ENCODE assay signal across 20 cellular contexts in genomic region chr7:29318853-29319718, GRCh38.
DNase-seq lines count a peak whose midpoint lies in the region; ATAC-seq and TF ChIP-seq lines count a peak whose summit lies in the region.
"Had no signal": no experiment of that assay in that cellular context is flagged by ENCODE, and none has a peak within 500 bp of the region (broad histone marks: within the 10 kb centered on the region; RNA-seq: fewer than 3 reads in every experiment).

No MANE protein-coding gene starts in this region.

- in situ Hi-C loops in GM13976 (cut with MboI; ENCODE audit: low sequenced_read_pairs, unreplicated experiment) = no loop called here

- peak; percentile 39 for DNase-seq in Ammon's horn (ENCODE audit: low spot score)
- peak; percentile 88 for DNase-seq in Karpas-422
- peak in 6 of 61 donors; percentile 15 to 44 (median 26) for DNase-seq in caudate nucleus (lab: John Stamatoyannopoulos, UW)
- DNase-seq in midbrain (lab: John Stamatoyannopoulos, UW) = peak; percentile 60
- DNase-seq in T-helper 2 cell = no peak
- DNase-seq in GM13976 (ENCODE audit: low spot score) = no peak
- DNase-seq: activated CD4-positive, alpha-beta T cell treated with anti-CD3 and anti-CD28 coated beads, Interleukin-2, amount 50 U/mL, for 4 hours; activated CD4-positive, CD25-positive, alpha-beta regulatory T cell; CD4-positive, alpha-beta T cell; DMS 273 treated with DMSO at 0.1 percent for 48 hours; kidney glomerular epithelial cell; mammary epithelial cell; NCI-H1436; NCI-H2171; stimulated activated naive CD4-positive, alpha-beta T cell; SW 1271 had no signal

- peak overlapping the region; percentile 75 for H3K9ac ChIP-seq in Karpas-422 (ENCODE audit: low read length)

- H3K27ac ChIP-seq in Karpas-422 (ENCODE audit: low read length) = peak overlapping the region; percentile 97
- peak overlapping the region; percentile 94 for H3K27ac ChIP-seq in caudate nucleus (ENCODE audit: low read depth, low read length)

- H3K4me3 ChIP-seq in Karpas-422 (ENCODE audit: low read length) = peak overlapping the region; percentile 59
- H3K4me3 ChIP-seq: K562, smooth muscle cell had no signal

- ATAC-seq in HG02763 (IDR thresholded peaks at IDR 0.05; ENCODE audit: unreplicated experiment) = no peak
- ATAC-seq in GM18520 (IDR thresholded peaks at IDR 0.05; ENCODE audit: unreplicated experiment) = no peak
- ATAC-seq: K562 had no signal

- H3K9me3 ChIP-seq in Karpas-422 (ENCODE audit: low read length) = no peaks in the 10 kb centered on the region

- H3K4me1 ChIP-seq in Karpas-422 (ENCODE audit: low read length) = peaks cover 91% of the 10 kb centered on the region

- no peaks in the 10 kb centered on the region for H4K20me1 ChIP-seq in Karpas-422 (ENCODE audit: insufficient read depth, low read depth, low read length)

- no peaks in the 10 kb centered on the region for H3K27me3 ChIP-seq in Karpas-422 (ENCODE audit: low read length)

- H3K9me2 ChIP-seq in Karpas-422 (replicated peaks; ENCODE audit: insufficient read depth, low read length) = no peaks in the 10 kb centered on the region

- peak overlapping the region; percentile 81 for H3K4me2 ChIP-seq in Karpas-422 (ENCODE audit: low read depth, low read length, poor library complexity, severe bottlenecking)
- H3K4me2 ChIP-seq: smooth muscle cell had no signal

- no peaks in the 10 kb centered on the region; the same call in 1 of the 2 replicates for H3K36me3 ChIP-seq in Karpas-422 (ENCODE audit: insufficient read depth, low read length)

- no peaks in the 10 kb centered on the region for H3K79me2 ChIP-seq in Karpas-422 (ENCODE audit: low read length)

- H2AFZ ChIP-seq in Karpas-422 (ENCODE audit: low read length) = peak overlapping the region; percentile 12; the same call in 1 of the 2 replicates

- no peak for TF ChIP-seq CTCF in GM13976 (IDR thresholded peaks at IDR 0.05; ENCODE audit: borderline replicate concordance, control extremely low read depth, extremely low read depth, insufficient read depth, missing control alignments)

Comparison
In these comparisons a context has a peak if more than half of its experiments do, and no peak if none do; other contexts are left out.
1. DNase-seq: peak in Ammon's horn (single experiment), Karpas-422 (single experiment) and midbrain (single experiment); none in T-helper 2 cell (0 of 5) and GM13976 (single experiment).